Comparison of ENCODE assay signal across 22 cellular contexts in genomic region chr10:96339383-96339782, GRCh38. TPM values are rescaled to one million over a fixed set of nuclear protein-coding genes. Genes with fewer than 3 reads are reported as not detected.
"Had no signal": no experiment of that assay in that cellular context is flagged by ENCODE, and none has a peak within 500 bp of the region (broad histone marks: within the 10 kb centered on the region; RNA-seq: fewer than 3 reads in every experiment).

No MANE protein-coding gene starts in this region.

- DNase-seq: esophagus squamous epithelium; foreskin fibroblast; glutamatergic neuron; immature natural killer cell; kidney; lower lobe of right lung; occipital lobe; right lobe of liver; stimulated activated CD4-positive, alpha-beta T cell treated with anti-CD3 and anti-CD28 coated beads, Interleukin-4, amount 100 ng/mL, for 1 hour; stimulated activated CD8-positive, alpha-beta memory T cell treated with anti-CD3 and anti-CD28 coated beads, Interleukin-4, amount 100 ng/mL, for 48 hours; stimulated activated naive CD8-positive, alpha-beta T cell treated with anti-CD3 and anti-CD28 coated beads, Interleukin-15, Interleukin-2, amounts not matched to agents 100 U/mL and 50 U/mL, for 24 hours; testis; upper lobe of right lung had no signal

- H3K9me3 ChIP-seq: esophagus squamous epithelium, gastroesophageal sphincter, lower lobe of right lung, pancreas, right lobe of liver, testis, tibial nerve, upper lobe of right lung, vagina had no signal

- H3K36me3 ChIP-seq: esophagus squamous epithelium, gastroesophageal sphincter, lower lobe of right lung, pancreas, right lobe of liver, tibial nerve, upper lobe of right lung, vagina had no signal

- ATAC-seq: gastroesophageal sphincter; left lobe of liver; lower lobe of right lung; natural killer cell treated with Interleukin-12 subunit alpha and Interleukin-12 subunit beta and Interleukin-15 and Interleukin-18, amount 100 ng/mL, for 72 hours; right lobe of liver; stimulated activated effector memory CD8-positive, alpha-beta T cell treated with anti-CD3 and anti-CD28 coated beads, Interleukin-12 subunit alpha, Interleukin-12 subunit beta, amount 100 ng/mL, for 72 hours; stimulated activated naive CD8-positive, alpha-beta T cell treated with anti-CD3 and anti-CD28 coated beads, Interleukin-15, Interleukin-2, amounts not matched to agents 100 U/mL and 50 U/mL, for 24 hours; upper lobe of right lung had no signal

- H3K27me3 ChIP-seq: pancreas, right lobe of liver, testis, tibial nerve, upper lobe of right lung, vagina had no signal

- H3K4me3 ChIP-seq: esophagus squamous epithelium, gastroesophageal sphincter, lower lobe of right lung, pancreas, right lobe of liver, testis, tibial nerve, upper lobe of right lung, vagina had no signal

- H3K27ac ChIP-seq: esophagus squamous epithelium, gastroesophageal sphincter, lower lobe of right lung, right lobe of liver, testis, tibial nerve, upper lobe of right lung, vagina had no signal

- H3K4me1 ChIP-seq: esophagus squamous epithelium, gastroesophageal sphincter, lower lobe of right lung, testis, tibial nerve, upper lobe of right lung, vagina had no signal

RNA-seq across cellular contexts. Expression of gene OPALIN, which starts 19.4 kb away (rescaled TPM):
- total RNA-seq: epithelial cell of proximal tubule; esophagus squamous epithelium; gastroesophageal sphincter; kidney; left lobe of liver; lower lobe of right lung; natural killer cell treated with Interleukin-12 subunit alpha and Interleukin-12 subunit beta and Interleukin-15 and Interleukin-18, amount 100 ng/mL, for 72 hours; occipital lobe; pancreas; progenitor cell of endocrine pancreas; right lobe of liver; testis; tibial nerve; upper lobe of right lung; vagina had no signal
- polyA plus RNA-seq: immature natural killer cell, pancreas had no signal

RNA-seq across cellular contexts. Expression of gene DNTT, which starts 35.1 kb away (rescaled TPM):
- total RNA-seq: epithelial cell of proximal tubule; esophagus squamous epithelium; gastroesophageal sphincter; kidney; left lobe of liver; lower lobe of right lung; natural killer cell treated with Interleukin-12 subunit alpha and Interleukin-12 subunit beta and Interleukin-15 and Interleukin-18, amount 100 ng/mL, for 72 hours; occipital lobe; pancreas; progenitor cell of endocrine pancreas; right lobe of liver; tibial nerve; upper lobe of right lung; vagina had no signal
